In the genomic region with DNA sequence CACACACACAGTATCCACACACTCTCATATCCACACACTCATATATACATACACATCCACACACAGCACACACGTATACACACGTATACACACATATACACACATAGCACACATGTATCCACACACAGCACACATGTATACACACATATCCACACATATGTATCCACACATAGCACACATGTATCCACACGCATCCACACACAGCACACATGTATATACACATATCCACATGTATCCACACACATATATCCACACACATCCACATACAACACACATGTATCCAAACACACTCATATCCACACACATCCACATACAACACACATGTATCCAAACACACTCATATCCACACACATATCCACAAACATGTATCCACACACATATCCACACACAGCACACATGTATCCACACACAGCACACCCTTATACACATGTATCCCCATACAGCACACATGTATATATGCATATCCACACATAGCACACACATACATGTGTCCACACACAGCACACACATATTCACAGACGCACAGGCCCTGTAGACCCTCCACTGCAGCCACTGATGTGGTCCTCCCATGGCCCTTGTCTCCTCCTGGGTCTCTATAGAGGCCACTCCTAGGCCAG, we compare ENCODE assay signal across 33 cellular contexts.
"Had no signal": no experiment of that assay in that cellular context is flagged by ENCODE, and none has a peak within 500 bp of the region (broad histone marks: within the 10 kb centered on the region; RNA-seq: fewer than 3 reads in every experiment).

No MANE protein-coding gene starts in this region.

- H3K36me3 Mint-ChIP-seq: activated CD4-positive, alpha-beta memory T cell treated with anti-CD3 and anti-CD28 coated beads for 36 hours; activated CD8-positive, alpha-beta memory T cell treated with anti-CD3 and anti-CD28 coated beads, Interleukin-2, amount 10 ng/mL, durations not matched to agents 7 days and 5 days; activated naive CD8-positive, alpha-beta T cell had no signal

- FAIRE-seq: astrocyte, colon had no signal

- H3K9me3 ChIP-seq: gastrocnemius medialis had no signal

- H3K4me1 ChIP-seq: esophagus muscularis mucosa, gastrocnemius medialis, heart right ventricle had no signal

- H3K27ac ChIP-seq: brain microvascular endothelial cell, esophagus muscularis mucosa, foreskin keratinocyte, gastrocnemius medialis, heart right ventricle had no signal

- ATAC-seq: activated CD4-positive, alpha-beta T cell treated with anti-CD3 and anti-CD28 coated beads for 36 hours; activated CD8-positive, alpha-beta memory T cell treated with anti-CD3 and anti-CD28 coated beads, Interleukin-2, amount 10 ng/mL, durations not matched to agents 7 days and 5 days; activated CD8-positive, alpha-beta T cell treated with anti-CD3 and anti-CD28 coated beads, Interleukin-2, amount 10 ng/mL, durations not matched to agents 7 days and 5 days; effector memory CD8-positive, alpha-beta T cell; foreskin keratinocyte; gastrocnemius medialis had no signal

- H3K36me3 ChIP-seq: brain microvascular endothelial cell, esophagus muscularis mucosa, gastrocnemius medialis, heart right ventricle had no signal

- H3K27me3 Mint-ChIP-seq: activated CD4-positive, alpha-beta memory T cell treated with anti-CD3 and anti-CD28 coated beads for 36 hours; activated CD4-positive, alpha-beta T cell treated with anti-CD3 and anti-CD28 coated beads for 36 hours; activated CD4-positive, alpha-beta T cell treated with anti-CD3 and anti-CD28 coated beads, Interleukin-2, amount 10 ng/mL, durations not matched to agents 24 days and 14 days; activated CD8-positive, alpha-beta memory T cell treated with anti-CD3 and anti-CD28 coated beads, Interleukin-2, amount 10 ng/mL, durations not matched to agents 7 days and 5 days; activated naive CD8-positive, alpha-beta T cell; effector memory CD8-positive, alpha-beta T cell had no signal

- H3K4me3 ChIP-seq: esophagus muscularis mucosa, gastrocnemius medialis, heart right ventricle had no signal

- H3K4me3 Mint-ChIP-seq: activated CD4-positive, alpha-beta memory T cell treated with anti-CD3 and anti-CD28 coated beads for 36 hours; activated CD4-positive, alpha-beta T cell treated with anti-CD3 and anti-CD28 coated beads for 36 hours; activated CD4-positive, alpha-beta T cell treated with anti-CD3 and anti-CD28 coated beads, Interleukin-2, amount 10 ng/mL, durations not matched to agents 24 days and 14 days; activated CD8-positive, alpha-beta memory T cell treated with anti-CD3 and anti-CD28 coated beads, Interleukin-2, amount 10 ng/mL, durations not matched to agents 7 days and 5 days; activated CD8-positive, alpha-beta T cell treated with anti-CD3 and anti-CD28 coated beads, Interleukin-2, amount 10 ng/mL, durations not matched to agents 7 days and 5 days; activated naive CD8-positive, alpha-beta T cell; activated T-helper 1 cell treated with anti-CD3 and anti-CD28 coated beads, Interleukin-12 subunit alpha, Interleukin-12 subunit beta, Interleukin-2, Interleukin-4 antibody, amounts not matched to agents 30 ng/mL and 10 ng/mL and 1 ng/mL, durations not matched to agents 14 hours and 24 hours and 36 hours; effector memory CD8-positive, alpha-beta T cell had no signal

- H3K27me3 ChIP-seq: brain microvascular endothelial cell, foreskin keratinocyte, gastrocnemius medialis had no signal

- H3K9me3 Mint-ChIP-seq: activated CD4-positive, alpha-beta memory T cell treated with anti-CD3 and anti-CD28 coated beads for 36 hours; activated CD4-positive, alpha-beta T cell treated with anti-CD3 and anti-CD28 coated beads, Interleukin-2, amount 10 ng/mL, durations not matched to agents 24 days and 14 days; activated T-helper 1 cell treated with anti-CD3 and anti-CD28 coated beads, Interleukin-12 subunit alpha, Interleukin-12 subunit beta, Interleukin-2, Interleukin-4 antibody, amounts not matched to agents 30 ng/mL and 10 ng/mL and 1 ng/mL, durations not matched to agents 14 hours and 24 hours and 36 hours; activated T-helper 2 cell treated with anti-CD3 and anti-CD28 coated beads, Interferon-gamma antibody, Interleukin-2, Interleukin-4, amounts not matched to agents 10 μg/mL and 5 μg/mL and 100 μg/mL, durations not matched to agents 14 hours and 24 hours and 36 hours; effector memory CD8-positive, alpha-beta T cell had no signal

- DNase-seq: activated CD4-positive, alpha-beta memory T cell treated with anti-CD3 and anti-CD28 coated beads for 36 hours; activated CD4-positive, alpha-beta T cell treated with anti-CD3 and anti-CD28 coated beads for 36 hours; activated CD4-positive, alpha-beta T cell treated with anti-CD3 and anti-CD28 coated beads, Interleukin-2, amount 10 ng/mL, durations not matched to agents 24 days and 14 days; activated CD4-positive, CD25-positive, alpha-beta regulatory T cell; activated CD4-positive, CD25-positive, alpha-beta regulatory T cell treated with anti-CD3 and anti-CD28 coated beads, Interleukin-2, amount 50 U/mL, for 72 hours; activated CD8-positive, alpha-beta memory T cell treated with anti-CD3 and anti-CD28 coated beads, Interleukin-2, amount 10 ng/mL, durations not matched to agents 7 days and 5 days; activated CD8-positive, alpha-beta memory T cell treated with anti-CD3 and anti-CD28 coated beads, Interleukin-2, amount 50 U/mL, for 4 hours; activated CD8-positive, alpha-beta T cell treated with anti-CD3 and anti-CD28 coated beads, Interleukin-2, amount 10 ng/mL, durations not matched to agents 7 days and 5 days; activated gamma-delta T cell treated with Interleukin-2 at 50 U/mL for 16 hours; activated naive CD4-positive, alpha-beta T cell treated with anti-CD3 and anti-CD28 coated beads, Interleukin-2, amount 50 U/mL, for 16 hours; activated naive CD4-positive, alpha-beta T cell treated with Interleukin-2 at 50 U/mL for 16 hours; activated T-cell treated with anti-CD3 and anti-CD28 coated beads, Interleukin-2, amount 50 U/mL, for 1 hour; activated T-cell treated with anti-CD3 and anti-CD28 coated beads, Interleukin-2, amount 50 U/mL, for 48 hours; amniotic stem cell; anterior cingulate cortex; brain microvascular endothelial cell; caudate nucleus; cortex of kidney; dermis blood vessel endothelial cell; effector CD4-positive, alpha-beta T cell; effector memory CD8-positive, alpha-beta T cell; erythroblast; foreskin keratinocyte; gastrocnemius medialis; glutamatergic neuron; heart right ventricle; T-helper 2 cell had no signal

- H3K4me1 Mint-ChIP-seq: activated CD4-positive, alpha-beta T cell treated with anti-CD3 and anti-CD28 coated beads for 36 hours; activated CD4-positive, alpha-beta T cell treated with anti-CD3 and anti-CD28 coated beads, Interleukin-2, amount 10 ng/mL, durations not matched to agents 24 days and 14 days; activated CD8-positive, alpha-beta memory T cell treated with anti-CD3 and anti-CD28 coated beads, Interleukin-2, amount 10 ng/mL, durations not matched to agents 7 days and 5 days had no signal

- H3K27ac Mint-ChIP-seq: activated CD4-positive, alpha-beta memory T cell treated with anti-CD3 and anti-CD28 coated beads for 36 hours; activated CD4-positive, alpha-beta T cell treated with anti-CD3 and anti-CD28 coated beads for 36 hours; activated CD4-positive, alpha-beta T cell treated with anti-CD3 and anti-CD28 coated beads, Interleukin-2, amount 10 ng/mL, durations not matched to agents 24 days and 14 days; activated CD8-positive, alpha-beta memory T cell treated with anti-CD3 and anti-CD28 coated beads, Interleukin-2, amount 10 ng/mL, durations not matched to agents 7 days and 5 days; activated CD8-positive, alpha-beta T cell treated with anti-CD3 and anti-CD28 coated beads, Interleukin-2, amount 10 ng/mL, durations not matched to agents 7 days and 5 days; activated naive CD8-positive, alpha-beta T cell; activated T-helper 1 cell treated with anti-CD3 and anti-CD28 coated beads, Interleukin-12 subunit alpha, Interleukin-12 subunit beta, Interleukin-2, Interleukin-4 antibody, amounts not matched to agents 30 ng/mL and 10 ng/mL and 1 ng/mL, durations not matched to agents 14 hours and 24 hours and 36 hours; activated T-helper 2 cell treated with anti-CD3 and anti-CD28 coated beads, Interferon-gamma antibody, Interleukin-2, Interleukin-4, amounts not matched to agents 10 μg/mL and 5 μg/mL and 100 μg/mL, durations not matched to agents 14 hours and 24 hours and 36 hours; effector memory CD8-positive, alpha-beta T cell had no signal
